23 cellular contexts compared by ENCODE assay signal in genomic region chr1:61171915-61172485, GRCh38.
DNase-seq lines count a peak whose midpoint lies in the region; ATAC-seq, FAIRE-seq and TF ChIP-seq lines count a peak whose summit lies in the region.
"Had no signal": no experiment of that assay in that cellular context is flagged by ENCODE, and none has a peak within 500 bp of the region (broad histone marks: within the 10 kb centered on the region; RNA-seq: fewer than 3 reads in every experiment).

No MANE protein-coding gene starts in this region.

- no peaks in the 10 kb centered on the region for H3K9me3 Mint-ChIP-seq in naive thymus-derived CD4-positive, alpha-beta T cell
- H3K9me3 Mint-ChIP-seq: activated T-helper 1 cell treated with anti-CD3 and anti-CD28 coated beads, Interleukin-12 subunit alpha, Interleukin-12 subunit beta, Interleukin-2, Interleukin-4 antibody, amounts not matched to agents 30 ng/mL and 10 ng/mL and 1 ng/mL, durations not matched to agents 14 hours and 24 hours and 36 hours; CD4-positive, alpha-beta memory T cell; dendritic cell treated with granulocyte-macrophage colony-stimulating factor and Interleukin-4, amounts not matched to agents 40 ng/mL and 50 ng/mL, for 4 days had no signal

- peaks cover 0 to 4% (median 0%) of the 10 kb centered on the region in 5 donors for H3K36me3 Mint-ChIP-seq in naive thymus-derived CD4-positive, alpha-beta T cell
- H3K36me3 Mint-ChIP-seq: CD4-positive, alpha-beta memory T cell had no signal

- peaks cover 0 to 7% (median 0%) of the 10 kb centered on the region in 3 donors for H3K36me3 ChIP-seq in esophagus squamous epithelium
- H3K36me3 ChIP-seq in sigmoid colon: no peaks in the 10 kb centered on the region
- no peaks in the 10 kb centered on the region for H3K36me3 ChIP-seq in aorta (ENCODE audit: control insufficient read depth in 1 of 2, insufficient read depth in 2 of 2, low read length in 1 of 2)
- H3K36me3 ChIP-seq in ovary: no peaks in the 10 kb centered on the region
- no peaks in the 10 kb centered on the region for H3K36me3 ChIP-seq in naive thymus-derived CD4-positive, alpha-beta T cell (ENCODE audit: control insufficient read depth in 2 of 3, insufficient read depth in 3 of 3, low read length in 3 of 3)
- H3K36me3 ChIP-seq: brain microvascular endothelial cell, right lobe of liver had no signal

- H3K4me3 Mint-ChIP-seq in naive thymus-derived CD4-positive, alpha-beta T cell: no peak overlapping the region
- H3K4me3 Mint-ChIP-seq: activated CD4-positive, alpha-beta T cell treated with anti-CD3 and anti-CD28 coated beads for 36 hours; activated naive CD8-positive, alpha-beta T cell; activated T-helper 1 cell treated with anti-CD3 and anti-CD28 coated beads, Interleukin-12 subunit alpha, Interleukin-12 subunit beta, Interleukin-2, Interleukin-4 antibody, amounts not matched to agents 30 ng/mL and 10 ng/mL and 1 ng/mL, durations not matched to agents 14 hours and 24 hours and 36 hours; CD4-positive, alpha-beta memory T cell; dendritic cell treated with granulocyte-macrophage colony-stimulating factor and Interleukin-4, amounts not matched to agents 40 ng/mL and 50 ng/mL, for 4 days had no signal

- peaks cover 0 to 26% (median 8%) of the 10 kb centered on the region in 5 donors for H3K27me3 Mint-ChIP-seq in naive thymus-derived CD4-positive, alpha-beta T cell
- H3K27me3 Mint-ChIP-seq: activated naive CD8-positive, alpha-beta T cell; dendritic cell treated with granulocyte-macrophage colony-stimulating factor and Interleukin-4, amounts not matched to agents 40 ng/mL and 50 ng/mL, for 4 days had no signal

- WGBS in right cardiac atrium: 26% methylated on average over 4 of the region's 4 CpGs
- 35 to 71% methylated on average over 4 of the region's 4 CpGs for WGBS in esophagus squamous epithelium, 2 donors
- 62 to 90% methylated on average over 4 of the region's 4 CpGs for WGBS in sigmoid colon, 2 donors
- WGBS in aorta, 2 donors: 7 to 10% methylated on average over 4 of the region's 4 CpGs
- WGBS in ovary, 3 donors: 33 to 55% (median 45%) methylated on average over 4 of the region's 4 CpGs

- H3K27me3 ChIP-seq in right cardiac atrium (ENCODE audit: control insufficient read depth, insufficient read depth): no peaks in the 10 kb centered on the region
- no peaks in the 10 kb centered on the region for H3K27me3 ChIP-seq in esophagus squamous epithelium
- H3K27me3 ChIP-seq in sigmoid colon: no peaks in the 10 kb centered on the region
- no peaks in the 10 kb centered on the region for H3K27me3 ChIP-seq in aorta (ENCODE audit: control insufficient read depth in 1 of 2, insufficient read depth in 2 of 2, low read length in 1 of 2)
- no peaks in the 10 kb centered on the region for H3K27me3 ChIP-seq in ovary
- no peaks in the 10 kb centered on the region for H3K27me3 ChIP-seq in naive thymus-derived CD4-positive, alpha-beta T cell (ENCODE audit: control insufficient read depth in 2 of 2, insufficient read depth in 2 of 2, low read length in 2 of 2)
- H3K27me3 ChIP-seq: brain microvascular endothelial cell, right lobe of liver had no signal

- POLR2A ChIA-PET in naive thymus-derived CD4-positive, alpha-beta T cell (lab: Charles Lee): no interaction called here

- no peaks in the 10 kb centered on the region for H3K4me1 Mint-ChIP-seq in naive thymus-derived CD4-positive, alpha-beta T cell
- H3K4me1 Mint-ChIP-seq: activated CD4-positive, alpha-beta T cell treated with anti-CD3 and anti-CD28 coated beads for 36 hours; CD4-positive, alpha-beta memory T cell had no signal

- DNase-seq in right cardiac atrium (no peak), Right ventricle myocardium superior (no peak), esophagus squamous epithelium (lab: John Stamatoyannopoulos, UW) (no peak), sigmoid colon (no peak), aorta (no peak), ovary (no peak), D721Med (ENCODE audit: insufficient read length, low spot score) (no peak)
- DNase-seq in naive thymus-derived CD4-positive, alpha-beta T cell: no peak
- DNase-seq: ACHN; activated CD4-positive, alpha-beta T cell treated with anti-CD3 and anti-CD28 coated beads for 36 hours; brain microvascular endothelial cell; CD4-positive, alpha-beta memory T cell; DMS79 treated with DMSO at 0.1 percent for 48 hours; mucosa of descending colon; nucleus accumbens; right lobe of liver; stimulated activated naive CD4-positive, alpha-beta T cell had no signal

- no peak for TF ChIP-seq CTCF in esophagus squamous epithelium (IDR thresholded peaks at IDR 0.05)
- TF ChIP-seq CTCF in sigmoid colon (IDR thresholded peaks at IDR 0.05): no peak
- no peak for TF ChIP-seq CTCF in ovary (IDR thresholded peaks at IDR 0.05)
- TF ChIP-seq CTCF in D721Med (IDR thresholded peaks at IDR 0.05; ENCODE audit: insufficient read depth, missing control alignments): no peak

- no peak for FAIRE-seq in D721Med (lab: Jason Lieb, UNC)

- ATAC-seq in right cardiac atrium (no peak), Right ventricle myocardium superior (ENCODE audit: poor library complexity) (no peak), aorta (ENCODE audit: low FRiP score) (no peak)
- no peak for ATAC-seq in naive thymus-derived CD4-positive, alpha-beta T cell
- ATAC-seq: activated CD4-positive, alpha-beta T cell treated with anti-CD3 and anti-CD28 coated beads for 36 hours; HCT116; left lobe of liver; mucosa of descending colon; right lobe of liver had no signal

- intact Hi-C loops in right cardiac atrium (cut with DNase I): no loop called here
- intact Hi-C loops in Right ventricle myocardium superior (cut with DNase I): loop anchor here (10.0 kb wide), 1 partner anchor 47 kb away; no protein-coding TSS in a partner anchor
- intact Hi-C loops in esophagus squamous epithelium (cut with DNase I): no loop called here
- intact Hi-C loops in sigmoid colon (cut with DNase I): no loop called here
- intact Hi-C loops in aorta (cut with DNase I): loop anchor here in 1 of 2 donors (5.0 to 10.0 kb wide), 2 partner anchors 75 to 273 kb away; no protein-coding TSS in a partner anchor
- intact Hi-C loops in ovary (cut with DNase I): no loop called here
- intact Hi-C loops in naive thymus-derived CD4-positive, alpha-beta T cell (cut with micrococcal nuclease): no loop called here

- CTCF ChIA-PET in naive thymus-derived CD4-positive, alpha-beta T cell (lab: Charles Lee): no interaction called here

- TF ChIP-seq POLR2A in esophagus squamous epithelium (IDR thresholded peaks at IDR 0.05): no peak
- TF ChIP-seq POLR2A in sigmoid colon (IDR thresholded peaks at IDR 0.05): no peak
- no peak for TF ChIP-seq POLR2A in ovary (IDR thresholded peaks at IDR 0.05)

- H3K4me1 ChIP-seq in right cardiac atrium (ENCODE audit: control insufficient read depth, insufficient read depth, low read length) (peaks cover 27% of the 10 kb centered on the region), esophagus squamous epithelium (peaks cover 21 to 77% (median 42%) of the 10 kb centered on the region in 3 donors), sigmoid colon (peaks cover 0 to 92% (median 74%) of the 10 kb centered on the region in 4 donors), aorta (ENCODE audit: control insufficient read depth in 1 of 2, insufficient read depth in 2 of 2, low read length in 2 of 2) (peaks cover 9 to 19% of the 10 kb centered on the region in 2 donors), ovary (ENCODE audit: insufficient read depth) (peaks cover 12% of the 10 kb centered on the region)
- H3K4me1 ChIP-seq in naive thymus-derived CD4-positive, alpha-beta T cell (ENCODE audit: control insufficient read depth in 2 of 2, insufficient read depth in 2 of 2, low read length in 2 of 2): no peaks in the 10 kb centered on the region

- H3K27ac Mint-ChIP-seq in naive thymus-derived CD4-positive, alpha-beta T cell: no peak overlapping the region
- H3K27ac Mint-ChIP-seq: activated CD4-positive, alpha-beta T cell treated with anti-CD3 and anti-CD28 coated beads for 36 hours; activated naive CD8-positive, alpha-beta T cell; activated T-helper 1 cell treated with anti-CD3 and anti-CD28 coated beads, Interleukin-12 subunit alpha, Interleukin-12 subunit beta, Interleukin-2, Interleukin-4 antibody, amounts not matched to agents 30 ng/mL and 10 ng/mL and 1 ng/mL, durations not matched to agents 14 hours and 24 hours and 36 hours; CD4-positive, alpha-beta memory T cell; dendritic cell treated with granulocyte-macrophage colony-stimulating factor and Interleukin-4, amounts not matched to agents 40 ng/mL and 50 ng/mL, for 4 days had no signal

- TF ChIP-seq EP300 in sigmoid colon (IDR thresholded peaks at IDR 0.05): no peak
- TF ChIP-seq EP300 in ovary (IDR thresholded peaks at IDR 0.05): no peak

- no peaks in the 10 kb centered on the region for H3K9me3 ChIP-seq in right cardiac atrium (ENCODE audit: control insufficient read depth, low read length)
- H3K9me3 ChIP-seq in esophagus squamous epithelium: no peaks in the 10 kb centered on the region
- H3K9me3 ChIP-seq in sigmoid colon: no peaks in the 10 kb centered on the region
- H3K9me3 ChIP-seq in aorta (ENCODE audit: control insufficient read depth, low read length): no peaks in the 10 kb centered on the region
- H3K9me3 ChIP-seq in ovary: no peaks in the 10 kb centered on the region
- no peaks in the 10 kb centered on the region for H3K9me3 ChIP-seq in naive thymus-derived CD4-positive, alpha-beta T cell (ENCODE audit: control insufficient read depth in 2 of 3, low read length in 3 of 3)
- H3K9me3 ChIP-seq: mucosa of descending colon, right lobe of liver had no signal

- H3K27ac ChIP-seq in right cardiac atrium (ENCODE audit: low read length): peak overlapping the region; percentile 56
- H3K27ac ChIP-seq in esophagus squamous epithelium: peak overlapping the region in 3 of 4 donors; percentile 15 to 65 (median 37)
- peak overlapping the region; percentile 64 to 76 (median 70) for H3K27ac ChIP-seq in sigmoid colon
- H3K27ac ChIP-seq in aorta (ENCODE audit: low read depth in 1 of 2, low read length in 2 of 2): peak overlapping the region; percentile 61 to 88
- no peak overlapping the region for H3K27ac ChIP-seq in ovary
- H3K27ac ChIP-seq in naive thymus-derived CD4-positive, alpha-beta T cell (ENCODE audit: low read depth, low read length): no peak overlapping the region
- H3K27ac ChIP-seq: brain microvascular endothelial cell, RWPE1 had no signal

- H3K4me3 ChIP-seq in right cardiac atrium (ENCODE audit: low read length) (no peak overlapping the region), esophagus squamous epithelium (no peak overlapping the region), sigmoid colon (no peak overlapping the region), aorta (ENCODE audit: low read length in 2 of 2) (no peak overlapping the region), ovary (no peak overlapping the region)
- H3K4me3 ChIP-seq in naive thymus-derived CD4-positive, alpha-beta T cell (ENCODE audit: low read length): no peak overlapping the region
- H3K4me3 ChIP-seq: mucosa of descending colon, right lobe of liver had no signal

Comparison
In these comparisons a context has a peak if more than half of its experiments do, and no peak if none do; other contexts are left out.
1. H3K27ac ChIP-seq: peak in right cardiac atrium (single experiment), esophagus squamous epithelium (3 of 4), sigmoid colon (4 of 4) and aorta (2 of 2); none in ovary (0 of 2) and naive thymus-derived CD4-positive, alpha-beta T cell (single experiment).